22 cellular contexts compared by ENCODE assay signal in the genomic region with DNA sequence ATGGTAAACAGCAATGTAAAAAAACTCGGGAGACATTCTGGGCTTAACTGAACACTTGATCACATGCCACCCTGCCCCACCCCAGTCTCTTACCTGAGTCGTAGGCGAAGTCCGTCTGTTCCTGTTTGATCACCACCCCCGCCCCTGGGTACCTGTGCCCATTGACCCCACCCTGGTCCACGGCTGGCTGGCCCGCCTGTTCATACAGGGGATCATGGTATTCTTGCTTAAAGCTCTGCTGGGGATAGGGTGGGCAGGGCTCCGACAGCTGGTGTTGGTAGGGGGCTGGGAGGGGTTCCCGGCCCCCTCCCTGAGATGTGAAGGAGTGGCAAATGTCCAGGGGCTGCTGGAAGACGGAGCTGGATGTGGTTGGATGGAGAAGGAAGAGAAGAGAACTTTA. TPM values are rescaled to one million over a fixed set of nuclear protein-coding genes. Genes with fewer than 3 reads are reported as not detected.
"Had no signal": no experiment of that assay in that cellular context is flagged by ENCODE, and none has a peak within 500 bp of the region (broad histone marks: within the 10 kb centered on the region; RNA-seq: fewer than 3 reads in every experiment).

No MANE protein-coding gene starts in this region.

- H3K4me1 Mint-ChIP-seq: activated naive CD4-positive, alpha-beta T cell treated with anti-CD3 and anti-CD28 coated beads, Interleukin-2, amount 50 U/mL, for 24 hours had no signal

- H2AFZ ChIP-seq: hepatocyte, parathyroid adenoma had no signal

- H3K9ac ChIP-seq: parathyroid adenoma had no signal

- H3K36me3 Mint-ChIP-seq: activated CD8-positive, alpha-beta memory T cell treated with anti-CD3 and anti-CD28 coated beads, Interleukin-2, amount 10 ng/mL, durations not matched to agents 7 days and 5 days; activated naive CD4-positive, alpha-beta T cell treated with anti-CD3 and anti-CD28 coated beads, Interleukin-2, amount 50 U/mL, for 24 hours had no signal

- ATAC-seq: activated CD8-positive, alpha-beta memory T cell treated with anti-CD3 and anti-CD28 coated beads, Interleukin-2, amount 10 ng/mL, durations not matched to agents 7 days and 5 days; left ventricle myocardium superior; sciatic nerve; T-helper 17 cell had no signal

- H3K4me3 ChIP-seq: hepatocyte, smooth muscle cell had no signal

- H3K27ac Mint-ChIP-seq: activated CD4-positive, alpha-beta memory T cell treated with anti-CD3 and anti-CD28 coated beads, Interleukin-2, amount 10 ng/mL, durations not matched to agents 7 days and 5 days; activated CD8-positive, alpha-beta memory T cell treated with anti-CD3 and anti-CD28 coated beads, Interleukin-2, amount 10 ng/mL, durations not matched to agents 7 days and 5 days; activated naive CD4-positive, alpha-beta T cell treated with anti-CD3 and anti-CD28 coated beads, Interleukin-2, amount 50 U/mL, for 24 hours; brain; nephron progenitor cell had no signal

- H3K27me3 Mint-ChIP-seq: activated CD4-positive, alpha-beta memory T cell treated with anti-CD3 and anti-CD28 coated beads, Interleukin-2, amount 10 ng/mL, durations not matched to agents 7 days and 5 days; activated CD8-positive, alpha-beta memory T cell treated with anti-CD3 and anti-CD28 coated beads, Interleukin-2, amount 10 ng/mL, durations not matched to agents 7 days and 5 days; activated naive CD4-positive, alpha-beta T cell treated with anti-CD3 and anti-CD28 coated beads, Interleukin-2, amount 50 U/mL, for 24 hours; brain; T-helper 17 cell had no signal

- H3K4me2 ChIP-seq: hepatocyte, smooth muscle cell had no signal

- H3K27me3 ChIP-seq: hepatocyte had no signal

- H3K79me2 ChIP-seq: hepatocyte, parathyroid adenoma had no signal

- DNase-seq: activated CD4-positive, alpha-beta memory T cell treated with anti-CD3 and anti-CD28 coated beads, Interleukin-2, amount 10 ng/mL, durations not matched to agents 7 days and 5 days; activated CD4-positive, alpha-beta T cell treated with anti-CD3 and anti-CD28 coated beads for 48 hours; activated CD4-positive, CD25-positive, alpha-beta regulatory T cell; activated CD8-positive, alpha-beta memory T cell treated with anti-CD3 and anti-CD28 coated beads, Interleukin-2, amount 10 ng/mL, durations not matched to agents 7 days and 5 days; activated gamma-delta T cell; activated T-cell treated with anti-CD3 and anti-CD28 coated beads for 4 hours; anterior cingulate cortex; dermis blood vessel endothelial cell; effector CD8-positive, alpha-beta T cell; glutamatergic neuron; left ventricle myocardium superior; nephron progenitor cell; stimulated activated CD4-positive, alpha-beta T cell treated with anti-CD3 and anti-CD28 coated beads, Interleukin-2, amount 100 ng/mL, for 48 hours; stimulated activated CD8-positive, alpha-beta memory T cell treated with anti-CD3 and anti-CD28 coated beads, Interleukin-4, amount 100 ng/mL, for 48 hours; stimulated activated naive CD4-positive, alpha-beta T cell; T-helper 17 cell had no signal

- H3K27ac ChIP-seq: hepatocyte had no signal

- H3K9me3 Mint-ChIP-seq: activated CD4-positive, alpha-beta memory T cell treated with anti-CD3 and anti-CD28 coated beads, Interleukin-2, amount 10 ng/mL, durations not matched to agents 7 days and 5 days; activated naive CD4-positive, alpha-beta T cell treated with anti-CD3 and anti-CD28 coated beads, Interleukin-2, amount 50 U/mL, for 24 hours; brain; nephron progenitor cell had no signal

- H3K4me3 Mint-ChIP-seq: activated CD4-positive, alpha-beta memory T cell treated with anti-CD3 and anti-CD28 coated beads, Interleukin-2, amount 10 ng/mL, durations not matched to agents 7 days and 5 days; activated CD8-positive, alpha-beta memory T cell treated with anti-CD3 and anti-CD28 coated beads, Interleukin-2, amount 10 ng/mL, durations not matched to agents 7 days and 5 days; activated naive CD4-positive, alpha-beta T cell treated with anti-CD3 and anti-CD28 coated beads, Interleukin-2, amount 50 U/mL, for 24 hours; brain; nephron progenitor cell; T-helper 17 cell had no signal

RNA-seq across cellular contexts. Expression of a gene that starts 13.6 kb away (rescaled TPM):
- total RNA-seq: T-helper 17 cell had no signal
